ENCODE assay signal across 8 cellular contexts in the genomic region with DNA sequence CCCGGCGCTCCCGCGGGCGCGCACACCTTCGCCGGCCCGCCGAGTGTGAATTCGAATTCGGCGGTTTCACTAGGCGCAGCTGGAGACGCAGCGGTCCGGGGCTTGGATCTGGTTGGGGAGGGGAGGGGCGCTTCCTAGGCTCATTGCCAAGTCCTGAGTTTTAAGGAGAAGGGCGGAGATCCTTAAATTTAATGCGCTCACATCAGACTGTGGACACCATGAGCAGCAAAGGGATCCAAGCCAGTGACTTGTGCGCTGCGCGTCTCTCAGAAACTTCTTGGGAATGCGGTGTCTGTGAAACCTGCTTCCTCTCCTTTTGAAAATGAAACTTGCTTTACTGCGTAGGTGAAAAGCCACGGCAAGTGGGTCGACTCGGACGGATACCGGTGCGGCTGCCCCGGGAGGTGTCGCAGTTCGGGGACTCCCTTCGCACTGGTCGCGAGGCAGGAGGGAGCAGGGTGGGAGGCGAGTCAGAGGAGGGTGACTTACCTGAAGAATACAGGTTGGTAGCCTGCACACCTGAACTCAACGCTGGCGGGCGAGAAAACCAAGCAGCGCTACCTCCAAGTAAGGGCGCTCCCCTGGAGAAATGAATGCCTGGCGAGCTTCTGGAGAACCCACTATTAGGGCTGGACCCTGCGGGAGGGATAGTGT. TPM values are rescaled to one million over a fixed set of nuclear protein-coding genes. Genes with fewer than 3 reads are reported as not detected.
DNase-seq lines count a peak whose midpoint lies in the region; ATAC-seq, FAIRE-seq and TF ChIP-seq lines count a peak whose summit lies in the region.

No MANE protein-coding gene starts in this region.

- peaks cover 17% of the 10 kb centered on the region for H3K27me3 Mint-ChIP-seq in activated CD8-positive, alpha-beta T cell treated with anti-CD3 and anti-CD28 coated beads for 36 hours

- POLR2A ChIA-PET in activated CD8-positive, alpha-beta T cell treated with anti-CD3 and anti-CD28 coated beads for 36 hours (lab: Charles Lee), result interaction anchor here (0.6 to 2.8 kb wide), 19 partner anchors 8 to 68 kb away, joined by 3 to 23 read pairs (median 3); no protein-coding TSS in a partner anchor

- peak; percentile 69 for DNase-seq in activated CD8-positive, alpha-beta T cell treated with anti-CD3 and anti-CD28 coated beads for 36 hours
- DNase-seq in stimulated activated effector memory CD8-positive, alpha-beta T cell treated with anti-CD3 and anti-CD28 coated beads, Interleukin-12 subunit alpha, Interleukin-12 subunit beta, amount 100 ng/mL, for 72 hours (ENCODE audit: low spot score in 2 of 2), result peak; percentile 38 to 84
- no peak for DNase-seq in frontal cortex (ENCODE audit: low spot score in 2 of 2)

- ATAC-seq in activated CD8-positive, alpha-beta T cell treated with anti-CD3 and anti-CD28 coated beads for 36 hours, result peak; percentile 10
- ATAC-seq in stimulated activated effector memory CD8-positive, alpha-beta T cell treated with anti-CD3 and anti-CD28 coated beads, Interleukin-12 subunit alpha, Interleukin-12 subunit beta, amount 100 ng/mL, for 72 hours, result peak; percentile 25
- no peak for ATAC-seq in HG03457 (IDR thresholded peaks at IDR 0.05; ENCODE audit: unreplicated experiment)

- H3K9me3 Mint-ChIP-seq in activated CD8-positive, alpha-beta T cell treated with anti-CD3 and anti-CD28 coated beads for 36 hours, result no peaks in the 10 kb centered on the region
- H3K9me3 Mint-ChIP-seq in stimulated activated effector memory CD8-positive, alpha-beta T cell treated with anti-CD3 and anti-CD28 coated beads, Interleukin-12 subunit alpha, Interleukin-12 subunit beta, amount 100 ng/mL, for 72 hours, result no peaks in the 10 kb centered on the region

- H3K4me3 Mint-ChIP-seq in activated CD8-positive, alpha-beta T cell treated with anti-CD3 and anti-CD28 coated beads for 36 hours, result peak overlapping the region; percentile 84
- H3K4me3 Mint-ChIP-seq in stimulated activated effector memory CD8-positive, alpha-beta T cell treated with anti-CD3 and anti-CD28 coated beads, Interleukin-12 subunit alpha, Interleukin-12 subunit beta, amount 100 ng/mL, for 72 hours, result peak overlapping the region; percentile 97

- no peaks in the 10 kb centered on the region for H3K36me3 ChIP-seq in HUES64 (ENCODE audit: insufficient read depth, low read length)
- H3K36me3 ChIP-seq in endocrine pancreas (ENCODE audit: control insufficient read depth, insufficient read depth, low read length), result no peaks in the 10 kb centered on the region
- H3K36me3 ChIP-seq in muscle layer of duodenum (ENCODE audit: control insufficient read depth in 1 of 2, insufficient read depth in 2 of 2, low read length in 2 of 2), result no peaks in the 10 kb centered on the region

- H3K4me3 ChIP-seq in GM08714 (ENCODE audit: low read length) (peak overlapping the region; percentile 74; the same call in 1 of the 2 replicates), HUES64 (ENCODE audit: low read length) (peak overlapping the region; percentile 96), endocrine pancreas (ENCODE audit: control insufficient read depth, insufficient read depth, low read length) (peak overlapping the region; percentile 93), muscle layer of duodenum (ENCODE audit: low read depth in 1 of 2, low read length in 2 of 2) (peak overlapping the region; percentile 84 to 93)

- peaks cover 70% of the 10 kb centered on the region for H3K27me3 ChIP-seq in HUES64 (ENCODE audit: insufficient read depth, low read length)
- no peaks in the 10 kb centered on the region for H3K27me3 ChIP-seq in endocrine pancreas (ENCODE audit: control insufficient read depth, insufficient read depth, low read length)
- no peaks in the 10 kb centered on the region for H3K27me3 ChIP-seq in muscle layer of duodenum (ENCODE audit: low read depth, low read length)

- FAIRE-seq in frontal cortex (lab: Jason Lieb, UNC), result no peak

- H3K4me1 Mint-ChIP-seq in activated CD8-positive, alpha-beta T cell treated with anti-CD3 and anti-CD28 coated beads for 36 hours (ENCODE audit: low read depth), result peaks cover 32% of the 10 kb centered on the region
- peaks cover 47% of the 10 kb centered on the region for H3K4me1 Mint-ChIP-seq in stimulated activated effector memory CD8-positive, alpha-beta T cell treated with anti-CD3 and anti-CD28 coated beads, Interleukin-12 subunit alpha, Interleukin-12 subunit beta, amount 100 ng/mL, for 72 hours

- peaks cover 7% of the 10 kb centered on the region for H3K36me3 Mint-ChIP-seq in activated CD8-positive, alpha-beta T cell treated with anti-CD3 and anti-CD28 coated beads for 36 hours (ENCODE audit: low read depth)
- H3K36me3 Mint-ChIP-seq in stimulated activated effector memory CD8-positive, alpha-beta T cell treated with anti-CD3 and anti-CD28 coated beads, Interleukin-12 subunit alpha, Interleukin-12 subunit beta, amount 100 ng/mL, for 72 hours, result peaks cover 67% of the 10 kb centered on the region

- H3K27ac Mint-ChIP-seq in activated CD8-positive, alpha-beta T cell treated with anti-CD3 and anti-CD28 coated beads for 36 hours, result peak overlapping the region; percentile 69
- H3K27ac Mint-ChIP-seq in stimulated activated effector memory CD8-positive, alpha-beta T cell treated with anti-CD3 and anti-CD28 coated beads, Interleukin-12 subunit alpha, Interleukin-12 subunit beta, amount 100 ng/mL, for 72 hours, result peak overlapping the region; percentile 98

- intact Hi-C loops in activated CD8-positive, alpha-beta T cell treated with anti-CD3 and anti-CD28 coated beads for 36 hours (cut with micrococcal nuclease), result loop anchor here (2.0 to 10.0 kb wide), 2 partner anchors 52 to 72 kb away; no protein-coding TSS in a partner anchor

- H3K9ac ChIP-seq in HUES64 (ENCODE audit: low read depth, low read length) (peak overlapping the region; percentile 3; the same call in 1 of the 2 replicates), endocrine pancreas (ENCODE audit: control insufficient read depth, insufficient read depth, low read length) (peak overlapping the region; percentile 85)

- no peak for TF ChIP-seq CTCF in activated CD8-positive, alpha-beta T cell treated with anti-CD3 and anti-CD28 coated beads for 36 hours (IDR thresholded peaks at IDR 0.05)

- H3K27ac ChIP-seq in HUES64 (ENCODE audit: low read depth, low read length) (no peak overlapping the region), muscle layer of duodenum (ENCODE audit: low read length) (peak overlapping the region; percentile 58)

- H3K4me1 ChIP-seq in HUES64 (ENCODE audit: insufficient read depth, low read length), result peaks cover 19% of the 10 kb centered on the region; the same call in 1 of the 2 replicates
- H3K4me1 ChIP-seq in endocrine pancreas (ENCODE audit: control insufficient read depth, insufficient read depth, low read length), result no peaks in the 10 kb centered on the region
- peaks cover 4 to 18% of the 10 kb centered on the region in 2 donors for H3K4me1 ChIP-seq in muscle layer of duodenum (ENCODE audit: control insufficient read depth in 1 of 2, insufficient read depth in 2 of 2, low read length in 2 of 2)

- CTCF ChIA-PET in activated CD8-positive, alpha-beta T cell treated with anti-CD3 and anti-CD28 coated beads for 36 hours (lab: Charles Lee), result interaction anchor here (0.6 to 3.7 kb wide), 11 partner anchors 15 to 151 kb away, joined by 3 to 30 read pairs (median 6); no protein-coding TSS in a partner anchor

- H3K9me3 ChIP-seq in HUES64 (ENCODE audit: insufficient read depth, low read depth, low read length) (no peaks in the 10 kb centered on the region), endocrine pancreas (ENCODE audit: control insufficient read depth, low read length) (no peaks in the 10 kb centered on the region), muscle layer of duodenum (ENCODE audit: control insufficient read depth in 1 of 2, low read length in 2 of 2) (no peaks in the 10 kb centered on the region)

- WGBS in HUES64, result under 1% methylated on average over 45 of the region's 45 CpGs

RNA-seq across cellular contexts. Expression of gene TENT5C, which starts 0.9 kb away (rescaled TPM):
- 0.35 TPM for polyA plus RNA-seq in HUES64 (2013, experiment 1 of 2)
- polyA plus RNA-seq in HUES64 (2013, experiment 2 of 2), result 0.32 TPM
- total RNA-seq in activated CD8-positive, alpha-beta T cell treated with anti-CD3 and anti-CD28 coated beads for 36 hours, result 10 to 100 TPM; 13.1 to 13.6 TPM
- 4.9 TPM for total RNA-seq in frontal cortex

Comparison
In these comparisons a context has a peak if more than half of its experiments do, and no peak if none do; other contexts are left out.
1. DNase-seq: peak in activated CD8-positive, alpha-beta T cell treated with anti-CD3 and anti-CD28 coated beads for 36 hours (single experiment) and stimulated activated effector memory CD8-positive, alpha-beta T cell treated with anti-CD3 and anti-CD28 coated beads, Interleukin-12 subunit alpha, Interleukin-12 subunit beta, amount 100 ng/mL, for 72 hours (2 of 2); none in frontal cortex (0 of 2).
2. Peak in every context shown above with its lines, with median percentiles within 50 percentile points of each other: H3K4me3 ChIP-seq.